Comparison of ENCODE assay signal across 14 cellular contexts in the genomic region with DNA sequence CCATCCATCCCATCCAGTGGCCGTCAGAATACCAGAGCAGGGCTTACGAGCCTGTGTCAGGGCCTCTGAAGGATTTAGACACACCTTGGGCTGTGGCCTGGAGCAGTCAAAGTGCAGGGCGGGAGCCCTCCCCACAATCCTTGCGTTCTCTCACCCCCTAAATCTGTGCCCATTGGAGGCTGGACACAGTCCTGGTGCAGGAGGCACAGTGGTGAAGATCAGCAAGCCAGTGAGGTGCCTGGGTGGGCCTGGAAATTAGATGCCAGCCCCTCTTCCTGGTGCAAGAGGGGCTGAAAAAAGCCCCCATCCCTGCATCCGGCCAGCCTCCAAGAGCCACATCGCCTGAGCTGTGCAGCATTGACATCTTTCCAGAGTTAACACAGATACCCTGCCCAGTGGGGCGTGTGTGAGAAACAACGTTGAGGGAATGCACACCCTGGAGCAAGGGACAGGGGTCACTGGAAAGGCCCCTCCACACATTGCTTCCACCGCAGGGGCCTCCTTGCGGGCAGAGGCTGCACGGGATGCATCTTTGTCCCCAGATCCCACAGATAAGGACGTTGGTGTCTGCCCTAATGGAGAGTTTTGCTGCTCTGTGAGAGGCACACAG.
DNase-seq lines count a peak whose midpoint lies in the region; ATAC-seq and TF ChIP-seq lines count a peak whose summit lies in the region.
"Had no signal": no experiment of that assay in that cellular context is flagged by ENCODE, and none has a peak within 500 bp of the region (broad histone marks: within the 10 kb centered on the region; RNA-seq: fewer than 3 reads in every experiment).

No MANE protein-coding gene starts in this region.

- no peaks in the 10 kb centered on the region for H4K20me1 ChIP-seq in GM23338 (replicated peaks; ENCODE audit: insufficient read depth)
- H4K20me1 ChIP-seq: BLaER1 treated with 17β-estradiol and CSF1 and Interleukin-3, amounts not matched to agents 10 nM and 100 nM had no signal

- no peak overlapping the region for H2AFZ ChIP-seq in GM23338
- H2AFZ ChIP-seq in neuronal stem cell (ENCODE audit: low read length) = no peak overlapping the region

- no peak overlapping the region for H2BK15ac ChIP-seq in neuronal stem cell (ENCODE audit: low read length)

- no CpG with 5 or more reads among the region's 12 CpGs for WGBS in neuronal stem cell (ENCODE audit: extremely low coverage in 2 of 2, insufficient read length in 2 of 2, insufficient replicate concordance in 1 of 2), 2 donors

- no peak for DNase-seq in GM23338 (ENCODE audit: low spot score)
- peak; percentile 40 for DNase-seq in coronary artery (ENCODE audit: low spot score)
- peak; percentile 53 for DNase-seq in left kidney (ENCODE audit: low read depth, low spot score)
- no peak for DNase-seq in neuronal stem cell (ENCODE audit: low spot score)
- DNase-seq in activated CD4-positive, alpha-beta T cell treated with anti-CD3 and anti-CD28 coated beads for 4 hours = no peak
- no peak for DNase-seq in stimulated activated CD4-positive, alpha-beta T cell treated with anti-CD3 and anti-CD28 coated beads, Interleukin-4, amount 100 ng/mL, for 4 hours
- no peak for DNase-seq in stimulated activated CD4-positive, alpha-beta T cell treated with anti-CD3 and anti-CD28 coated beads, Interleukin-1b, Interleukin-23, amount 100 ng/mL, for 48 hours
- DNase-seq: ACHN; CD4-positive, CD25-positive, alpha-beta regulatory T cell; DMS53; H7 had no signal

- H2BK12ac ChIP-seq in neuronal stem cell (ENCODE audit: low read length) = peak overlapping the region; percentile 30

- H3K18ac ChIP-seq in neuronal stem cell (ENCODE audit: low read length) = peak overlapping the region; percentile 52

- peak overlapping the region; percentile 47 for H2AK5ac ChIP-seq in neuronal stem cell (ENCODE audit: low read depth, low read length)

- no peaks in the 10 kb centered on the region for H3K79me2 ChIP-seq in GM23338 (replicated peaks; ENCODE audit: insufficient read depth)

- ATAC-seq in GM23338 (peak; percentile 43), HG02840 (IDR thresholded peaks at IDR 0.05; ENCODE audit: low FRiP score, unreplicated experiment) (no peak)

- H2BK5ac ChIP-seq in neuronal stem cell (ENCODE audit: low read length) = no peak overlapping the region

- H4K8ac ChIP-seq in neuronal stem cell (ENCODE audit: low read depth, low read length) = peak overlapping the region; percentile 74

- no peaks in the 10 kb centered on the region for H3K4me1 ChIP-seq in GM23338 (ENCODE audit: insufficient read depth)
- H3K4me1 ChIP-seq in neuronal stem cell (ENCODE audit: control insufficient read depth in 2 of 2, insufficient read depth in 1 of 2, low read depth in 1 of 2, low read length in 2 of 2) = no peaks in the 10 kb centered on the region
- H3K4me1 ChIP-seq: BLaER1 treated with 17β-estradiol and CSF1 and Interleukin-3, amounts not matched to agents 10 nM and 100 nM had no signal

- H3K36me3 Mint-ChIP-seq in GM23338 (ENCODE audit: low read depth) = no peaks in the 10 kb centered on the region; the same call in 2 of the 3 replicates
- H3K36me3 Mint-ChIP-seq: CD4-positive, CD25-positive, alpha-beta regulatory T cell had no signal

- H3K27ac ChIP-seq in GM23338 (ENCODE audit: low read depth) (no peak overlapping the region), coronary artery (no peak overlapping the region), neuronal stem cell (replicated peaks; ENCODE audit: low read length) (no peak overlapping the region)
- H3K27ac ChIP-seq: BLaER1 treated with 17β-estradiol and CSF1 and Interleukin-3, amounts not matched to agents 10 nM and 100 nM; HL-60 had no signal

- H3K4ac ChIP-seq in neuronal stem cell (ENCODE audit: low read length) = no peak overlapping the region

- H3K27me3 ChIP-seq in GM23338 (ENCODE audit: insufficient read depth) (no peaks in the 10 kb centered on the region), neuronal stem cell (ENCODE audit: control insufficient read depth in 3 of 3, insufficient read depth in 3 of 3, low read depth in 1 of 3, low read length in 3 of 3) (no peaks in the 10 kb centered on the region)
- H3K27me3 ChIP-seq: BLaER1 treated with 17β-estradiol and CSF1 and Interleukin-3, amounts not matched to agents 10 nM and 100 nM had no signal

- peaks cover 0 to 2% of the 10 kb centered on the region in 2 donors for H3K9me3 ChIP-seq in neuronal stem cell (replicated peaks in 1 of 2; ENCODE audit: control insufficient read depth in 2 of 2, insufficient read depth in 1 of 2, low read depth in 1 of 2, low read length in 2 of 2)

- H3K4me3 Mint-ChIP-seq in GM23338 = no peak overlapping the region
- H3K4me3 Mint-ChIP-seq: CD4-positive, CD25-positive, alpha-beta regulatory T cell had no signal

- peaks cover 9% of the 10 kb centered on the region; the same call in 2 of the 3 replicates for H3K9me3 Mint-ChIP-seq in GM23338

- no peak overlapping the region for H2BK120ac ChIP-seq in neuronal stem cell (ENCODE audit: low read depth, low read length)

- H3K9ac ChIP-seq in neuronal stem cell (ENCODE audit: low read depth, low read length, poor library complexity) = no peak overlapping the region
- H3K9ac ChIP-seq: BLaER1 treated with 17β-estradiol and CSF1 and Interleukin-3, amounts not matched to agents 10 nM and 100 nM had no signal

- TF ChIP-seq CTCF in GM23338 (conservative IDR thresholded peaks at IDR 0.05; ENCODE audit: low read depth in 2 of 2) (no peak), coronary artery (IDR thresholded peaks at IDR 0.05) (no peak)

- H3K4me1 Mint-ChIP-seq in GM23338 = peaks cover 15% of the 10 kb centered on the region
- H3K4me1 Mint-ChIP-seq: CD4-positive, CD25-positive, alpha-beta regulatory T cell had no signal

- H3K36me3 ChIP-seq in GM23338 (ENCODE audit: insufficient read depth) (0 out of 2 replicates have a peak, but pooled peaks cover 4% of the 10 kb centered on the region), neuronal stem cell (replicated peaks in 1 of 2; ENCODE audit: control insufficient read depth in 2 of 2, insufficient read depth in 2 of 2, low read length in 2 of 2) (no peaks in the 10 kb centered on the region)
- H3K36me3 ChIP-seq: BLaER1 treated with 17β-estradiol and CSF1 and Interleukin-3, amounts not matched to agents 10 nM and 100 nM had no signal

- H3K27ac Mint-ChIP-seq in GM23338 = no peak overlapping the region
- H3K27ac Mint-ChIP-seq: CD4-positive, CD25-positive, alpha-beta regulatory T cell had no signal

- H3K9me2 ChIP-seq in GM23338 (ENCODE audit: insufficient read depth) = no peaks in the 10 kb centered on the region

- H3K4me3 ChIP-seq in GM23338 (no peak overlapping the region), coronary artery (no peak overlapping the region), neuronal stem cell (ENCODE audit: low read length in 2 of 2) (no peak overlapping the region)
- H3K4me3 ChIP-seq: BLaER1 treated with 17β-estradiol and CSF1 and Interleukin-3, amounts not matched to agents 10 nM and 100 nM had no signal

- no peak overlapping the region for H3K14ac ChIP-seq in neuronal stem cell (ENCODE audit: low read length)

- no peaks in the 10 kb centered on the region for H3K79me1 ChIP-seq in neuronal stem cell (ENCODE audit: low read depth, low read length)

- H3K4me2 ChIP-seq in GM23338 (no peak overlapping the region), neuronal stem cell (ENCODE audit: insufficient read depth, low read length, poor library complexity, severe bottlenecking) (no peak overlapping the region)
- H3K4me2 ChIP-seq: BLaER1 treated with 17β-estradiol and CSF1 and Interleukin-3, amounts not matched to agents 10 nM and 100 nM had no signal

- H3K27me3 Mint-ChIP-seq in GM23338 (ENCODE audit: insufficient read depth, low read depth, poor library complexity) = peaks cover 5% of the 10 kb centered on the region
- H3K27me3 Mint-ChIP-seq: CD4-positive, CD25-positive, alpha-beta regulatory T cell had no signal

- no peak overlapping the region for H4K91ac ChIP-seq in neuronal stem cell (ENCODE audit: low read depth, low read length, poor library complexity)

- H3F3A ChIP-seq in GM23338 (replicated peaks; ENCODE audit: low read depth) = no peaks in the 10 kb centered on the region

- peak overlapping the region; percentile 32 for H3K23ac ChIP-seq in neuronal stem cell (ENCODE audit: low read depth, low read length, poor library complexity)

TF ChIP-seq in GM23338, 12 proteins besides CTCF, POLR2A, EP300 and RAD21 (continues in another document):
- TF ChIP-seq NANOG (IDR thresholded peaks at IDR 0.05; ENCODE audit: borderline replicate concordance) (no peak), STAT1 (IDR thresholded peaks at IDR 0.05; ENCODE audit: unreplicated experiment) (no peak), EZH2phosphoT487 (IDR thresholded peaks at IDR 0.05; ENCODE audit: unreplicated experiment) (no peak), ZNF331 (CRISPR knock-in tag; IDR thresholded peaks at IDR 0.05; ENCODE audit: low read depth) (no peak)

Comparison
In these comparisons a context has a peak if more than half of its experiments do, and no peak if none do; other contexts are left out.
1. DNase-seq: peak in coronary artery (single experiment) and left kidney (single experiment); none in GM23338 (single experiment), neuronal stem cell (single experiment), activated CD4-positive, alpha-beta T cell treated with anti-CD3 and anti-CD28 coated beads for 4 hours (0 of 2), stimulated activated CD4-positive, alpha-beta T cell treated with anti-CD3 and anti-CD28 coated beads, Interleukin-4, amount 100 ng/mL, for 4 hours (0 of 2) and stimulated activated CD4-positive, alpha-beta T cell treated with anti-CD3 and anti-CD28 coated beads, Interleukin-1b, Interleukin-23, amount 100 ng/mL, for 48 hours (single experiment).